13 cellular contexts compared by ENCODE assay signal in the genomic region with DNA sequence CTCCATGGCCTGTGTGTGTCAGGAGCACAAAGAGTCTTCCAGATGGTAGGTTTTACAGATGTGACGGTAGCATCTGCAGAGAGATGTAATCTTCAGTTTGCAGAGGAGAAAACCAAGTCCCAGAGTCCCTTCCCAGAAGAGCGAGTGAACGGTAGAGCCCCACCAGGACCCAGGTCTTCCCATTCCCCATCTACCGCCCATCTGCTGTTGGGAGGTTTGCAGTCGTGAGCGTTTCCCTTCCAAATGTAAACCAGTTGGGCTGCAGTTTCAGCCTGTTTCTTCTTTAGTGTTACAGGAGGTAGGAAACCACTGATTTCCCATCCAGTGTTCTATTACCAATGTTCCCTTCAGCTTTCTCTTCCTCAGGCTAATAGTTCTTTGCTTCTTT. TPM values are rescaled to one million over a fixed set of nuclear protein-coding genes. Genes with fewer than 3 reads are reported as not detected.
DNase-seq lines count a peak whose midpoint lies in the region; ATAC-seq and TF ChIP-seq lines count a peak whose summit lies in the region.
"Had no signal": no experiment of that assay in that cellular context is flagged by ENCODE, and none has a peak within 500 bp of the region (broad histone marks: within the 10 kb centered on the region; RNA-seq: fewer than 3 reads in every experiment).

No MANE protein-coding gene starts in this region.

- intact Hi-C loops in cardiac septum (cut with DNase I), result loop anchor here (2.0 kb wide), 1 partner anchor 18 kb away; no protein-coding TSS in a partner anchor

- no peak for ATAC-seq in GM18867 (IDR thresholded peaks at IDR 0.05; ENCODE audit: unreplicated experiment)

- H3K9me3 ChIP-seq in right atrium auricular region (no peaks in the 10 kb centered on the region), muscle layer of duodenum (ENCODE audit: control insufficient read depth in 1 of 2, low read length in 2 of 2) (no peaks in the 10 kb centered on the region)
- H3K9me3 ChIP-seq: pancreas, upper lobe of right lung had no signal

- no peaks in the 10 kb centered on the region for H3K9me3 Mint-ChIP-seq in type B pancreatic cell

- H3K27ac Mint-ChIP-seq in type B pancreatic cell, result peak overlapping the region; percentile 87

- H3K4me3 ChIP-seq in right atrium auricular region, result no peak overlapping the region
- H3K4me3 ChIP-seq in muscle layer of duodenum (ENCODE audit: low read depth in 1 of 2, low read length in 2 of 2), result no peak overlapping the region
- H3K4me3 ChIP-seq: pancreas, upper lobe of right lung had no signal

- DNase-seq in right atrium auricular region (ENCODE audit: low spot score) (no peak), cardiac septum (ENCODE audit: low spot score) (no peak), type B pancreatic cell (ENCODE audit: extremely low spot score, unreplicated experiment) (no peak), iPS-NIHi11 (ENCODE audit: low spot score) (no peak), KG1 (lab: John Stamatoyannopoulos, UW) (no peak)
- DNase-seq: C1 segment of cervical spinal cord, cerebellar nuclear complex, upper lobe of right lung had no signal

- peaks cover 49% of the 10 kb centered on the region for H3K4me1 Mint-ChIP-seq in type B pancreatic cell (ENCODE audit: unreplicated experiment)

- H3K27ac ChIP-seq in right atrium auricular region, result peak overlapping the region; percentile 64 to 65
- peak overlapping the region; percentile 27 for H3K27ac ChIP-seq in angular gyrus (ENCODE audit: low read depth, low read length)
- H3K27ac ChIP-seq in muscle layer of duodenum (ENCODE audit: low read length), result peak overlapping the region; percentile 11
- H3K27ac ChIP-seq: KMS-11, pancreas, upper lobe of right lung had no signal

- peaks cover 21% of the 10 kb centered on the region for H3K36me3 Mint-ChIP-seq in type B pancreatic cell

- H3K36me3 ChIP-seq in right atrium auricular region (no peaks in the 10 kb centered on the region), muscle layer of duodenum (ENCODE audit: control insufficient read depth in 1 of 2, insufficient read depth in 2 of 2, low read length in 2 of 2) (no peaks in the 10 kb centered on the region)
- H3K36me3 ChIP-seq: pancreas, upper lobe of right lung had no signal

- H3K27me3 ChIP-seq in right atrium auricular region (no peaks in the 10 kb centered on the region), muscle layer of duodenum (ENCODE audit: low read depth, low read length) (no peaks in the 10 kb centered on the region)
- H3K27me3 ChIP-seq: pancreas, upper lobe of right lung had no signal

- TF ChIP-seq CTCF in right atrium auricular region (IDR thresholded peaks at IDR 0.05) (no peak), type B pancreatic cell (conservative IDR thresholded peaks at IDR 0.05) (no peak)

- peaks cover 0 to 53% of the 10 kb centered on the region in 2 donors for H3K4me1 ChIP-seq in right atrium auricular region
- H3K4me1 ChIP-seq in muscle layer of duodenum (ENCODE audit: control insufficient read depth in 1 of 2, insufficient read depth in 2 of 2, low read length in 2 of 2), result peaks cover 16 to 24% of the 10 kb centered on the region in 2 donors

- H3K4me3 Mint-ChIP-seq in type B pancreatic cell, result peak overlapping the region; percentile 24

- no peaks in the 10 kb centered on the region for H3K27me3 Mint-ChIP-seq in type B pancreatic cell

RNA-seq across cellular contexts. Expression of gene PANX1, which starts 24.0 kb away (rescaled TPM):
- total RNA-seq in right atrium auricular region, result 10 to 100 TPM; 12.3 to 15.7 TPM
- total RNA-seq in cardiac septum, result 28.9 TPM
- 16.1 and 26.1 TPM in 2 replicates for total RNA-seq in type B pancreatic cell (ENCODE audit: low replicate concordance)

Comparison
In these comparisons a context has a peak if more than half of its experiments do, and no peak if none do; other contexts are left out.
1. H3K27ac ChIP-seq: peak in every context shown above with its lines; median percentile 64 in right atrium auricular region; 27 in angular gyrus; 11 in muscle layer of duodenum.